ENCODE assay signal across 9 cellular contexts in genomic region chr17:29587591-29587990, GRCh38. TPM values are rescaled to one million over a fixed set of nuclear protein-coding genes. Genes with fewer than 3 reads are reported as not detected.
A peak's percentile ranks its signal among the peaks of the same experiment; 100 is the strongest.
DNase-seq lines count a peak whose midpoint lies in the region; FAIRE-seq and TF ChIP-seq lines count a peak whose summit lies in the region.
"Had no signal": no experiment of that assay in that cellular context is flagged by ENCODE, and none has a peak within 500 bp of the region (broad histone marks: within the 10 kb centered on the region; RNA-seq: fewer than 3 reads in every experiment).

No MANE protein-coding gene starts in this region.

- H3K9me3 ChIP-seq in BLaER1 treated with 17β-estradiol and CSF1 and Interleukin-3, amounts not matched to agents 10 nM and 100 nM (replicated peaks in 1 of 11): no peaks in the 10 kb centered on the region
- no peaks in the 10 kb centered on the region for H3K9me3 ChIP-seq in MG63
- H3K9me3 ChIP-seq in neural cell (ENCODE audit: low read length): no peaks in the 10 kb centered on the region

- H3K79me2 ChIP-seq in neural cell (replicated peaks; ENCODE audit: insufficient read depth, low read length): peaks cover 31% of the 10 kb centered on the region

- no peak for TF ChIP-seq EP300 in neural cell (conservative IDR thresholded peaks at IDR 0.05; ENCODE audit: poor library complexity, severe bottlenecking)

- H3K9ac ChIP-seq in BLaER1 treated with 17β-estradiol and CSF1 and Interleukin-3, amounts not matched to agents 10 nM and 100 nM: peak overlapping the region; percentile 82 to 93 (median 87)
- H3K9ac ChIP-seq in neural cell (ENCODE audit: low read length): peak overlapping the region; percentile 85

- H3K4me3 ChIP-seq in BLaER1 treated with 17β-estradiol and CSF1 and Interleukin-3, amounts not matched to agents 10 nM and 100 nM: peak overlapping the region; percentile 81 to 95 (median 89)
- peak overlapping the region; percentile 94 for H3K4me3 ChIP-seq in MG63
- peak overlapping the region; percentile 99 for H3K4me3 ChIP-seq in coronary artery
- H3K4me3 ChIP-seq in neural cell (ENCODE audit: low read length): peak overlapping the region; percentile 97

- TF ChIP-seq CTCF in coronary artery (IDR thresholded peaks at IDR 0.05) (no peak), neural cell (IDR thresholded peaks at IDR 0.05; ENCODE audit: poor library complexity, severe bottlenecking) (no peak), D721Med (IDR thresholded peaks at IDR 0.05; ENCODE audit: insufficient read depth, missing control alignments) (no peak)

- H4K20me1 ChIP-seq in BLaER1 treated with 17β-estradiol and CSF1 and Interleukin-3, amounts not matched to agents 10 nM and 100 nM: peaks cover 8 to 70% (median 63%) of the 10 kb centered on the region in 11 experiments; a peak in 21 of 22 replicates
- H4K20me1 ChIP-seq in neural cell (ENCODE audit: insufficient read depth): peaks cover 15% of the 10 kb centered on the region

- no peak overlapping the region for H2AFZ ChIP-seq in neural cell (ENCODE audit: low read depth, low read length)

- H3K4me2 ChIP-seq in BLaER1 treated with 17β-estradiol and CSF1 and Interleukin-3, amounts not matched to agents 10 nM and 100 nM: peak overlapping the region; percentile 90 to 100 (median 99)
- H3K4me2 ChIP-seq in neural cell (ENCODE audit: low read length): peak overlapping the region; percentile 58

- H3K27me3 ChIP-seq in BLaER1 treated with 17β-estradiol and CSF1 and Interleukin-3, amounts not matched to agents 10 nM and 100 nM: no peaks in the 10 kb centered on the region
- H3K27me3 ChIP-seq in MG63 (no peaks in the 10 kb centered on the region), neural cell (ENCODE audit: insufficient read depth, low read depth, low read length) (no peaks in the 10 kb centered on the region)

- FAIRE-seq in D721Med (lab: Jason Lieb, UNC): no peak

- peaks cover 2% of the 10 kb centered on the region for H3F3A ChIP-seq in neural cell (ENCODE audit: insufficient read depth, low read length, poor library complexity, severe bottlenecking)

- peaks cover 80 to 86% (median 84%) of the 10 kb centered on the region in 10 experiments for H3K4me1 ChIP-seq in BLaER1 treated with 17β-estradiol and CSF1 and Interleukin-3, amounts not matched to agents 10 nM and 100 nM

- H3K27ac ChIP-seq in BLaER1 treated with 17β-estradiol and CSF1 and Interleukin-3, amounts not matched to agents 10 nM and 100 nM: peak overlapping the region in 10 of 11 experiments; percentile 67 to 91 (median 85); a peak in 21 of 22 replicates
- H3K27ac ChIP-seq in coronary artery (peak overlapping the region in 1 of 2 donors; percentile 96), neural cell (ENCODE audit: low read length) (no peak overlapping the region)

- no peak for TF ChIP-seq RAD21 in neural cell (conservative IDR thresholded peaks at IDR 0.05)

- H3K9me2 ChIP-seq in neural cell (ENCODE audit: insufficient read depth, low read length): no peaks in the 10 kb centered on the region

- peaks cover 7 to 18% (median 11%) of the 10 kb centered on the region in 11 experiments for H3K36me3 ChIP-seq in BLaER1 treated with 17β-estradiol and CSF1 and Interleukin-3, amounts not matched to agents 10 nM and 100 nM
- H3K36me3 ChIP-seq in MG63 (peaks cover 18% of the 10 kb centered on the region; the same call in 1 of the 2 replicates), neural cell (ENCODE audit: insufficient read depth, low read length) (no peaks in the 10 kb centered on the region)

- DNase-seq in MG63 (no peak), coronary artery (ENCODE audit: low spot score) (no peak), OCI-M1 (lab: John Stamatoyannopoulos, UW) (no peak), T-helper 9 cell (no peak), D721Med (ENCODE audit: insufficient read length, low spot score) (no peak), NCI-H748 treated with DMSO at 0.1 percent for 48 hours (lab: John Stamatoyannopoulos, UW) (no peak)
- DNase-seq: amniotic stem cell had no signal

TF ChIP-seq in neural cell, 6 proteins besides CTCF, POLR2A, EP300 and RAD21:
- TF ChIP-seq TAF1 (IDR thresholded peaks at IDR 0.05; ENCODE audit: low read depth): no peak
- no peak for TF ChIP-seq EZH2 (IDR thresholded peaks at IDR 0.05; ENCODE audit: borderline replicate concordance, insufficient read depth, low read length, poor library complexity, severe bottlenecking)
- TF ChIP-seq POLR2AphosphoS5 (IDR thresholded peaks at IDR 0.05): no peak

RNA-seq across cellular contexts. Expression of gene GIT1, which starts 1.9 kb away (rescaled TPM):
- total RNA-seq in MG63 (2014; rRNA removed; shearing (Covaris generic); ENCODE audit: low replicate concordance): 17.1 and 36.4 TPM in 2 replicates
- polyA plus RNA-seq in neural cell: 20.5 and 41.4 TPM in 2 replicates
- polyA minus RNA-seq in neural cell: 40.1 and 42.1 TPM in 2 replicates

RNA-seq across cellular contexts. Expression of gene ANKRD13B, which starts 5.3 kb away (rescaled TPM):
- 12.1 and 15.7 TPM in 2 replicates for total RNA-seq in MG63 (2014; rRNA removed; shearing (Covaris generic); ENCODE audit: low replicate concordance)
- polyA plus RNA-seq in neural cell: 35.0 and 42.7 TPM in 2 replicates
- polyA minus RNA-seq in neural cell: 34.0 and 38.2 TPM in 2 replicates

RNA-seq across cellular contexts. Expression of gene TP53I13, which starts 19.1 kb away (rescaled TPM):
- 28.6 and 48.8 TPM in 2 replicates for total RNA-seq in MG63 (2014; rRNA removed; shearing (Covaris generic); ENCODE audit: low replicate concordance)
- polyA plus RNA-seq in neural cell: 18.4 and 23.3 TPM in 2 replicates
- polyA minus RNA-seq in neural cell: 7.1 and 7.5 TPM in 2 replicates

RNA-seq across cellular contexts. Expression of gene ABHD15, which starts 20.8 kb away (rescaled TPM):
- total RNA-seq in MG63 (2014; rRNA removed; shearing (Covaris generic); ENCODE audit: low replicate concordance): 7.8 and 8.9 TPM in 2 replicates
- polyA plus RNA-seq in neural cell: 0.14 and 0.21 TPM in 2 replicates
- 0.24 and 0.46 TPM in 2 replicates for polyA minus RNA-seq in neural cell

RNA-seq across cellular contexts. Expression of gene CORO6, which starts 35.1 kb away (rescaled TPM):
- 1.2 TPM in 1 of 2 replicates, not detected in the other for total RNA-seq in MG63 (2014; rRNA removed; shearing (Covaris generic); ENCODE audit: low replicate concordance)
- 1.2 and 4.3 TPM in 2 replicates for polyA plus RNA-seq in neural cell
- 1.0 and 2.4 TPM in 2 replicates for polyA minus RNA-seq in neural cell
